9 cellular contexts compared by ENCODE assay signal in the genomic region with DNA sequence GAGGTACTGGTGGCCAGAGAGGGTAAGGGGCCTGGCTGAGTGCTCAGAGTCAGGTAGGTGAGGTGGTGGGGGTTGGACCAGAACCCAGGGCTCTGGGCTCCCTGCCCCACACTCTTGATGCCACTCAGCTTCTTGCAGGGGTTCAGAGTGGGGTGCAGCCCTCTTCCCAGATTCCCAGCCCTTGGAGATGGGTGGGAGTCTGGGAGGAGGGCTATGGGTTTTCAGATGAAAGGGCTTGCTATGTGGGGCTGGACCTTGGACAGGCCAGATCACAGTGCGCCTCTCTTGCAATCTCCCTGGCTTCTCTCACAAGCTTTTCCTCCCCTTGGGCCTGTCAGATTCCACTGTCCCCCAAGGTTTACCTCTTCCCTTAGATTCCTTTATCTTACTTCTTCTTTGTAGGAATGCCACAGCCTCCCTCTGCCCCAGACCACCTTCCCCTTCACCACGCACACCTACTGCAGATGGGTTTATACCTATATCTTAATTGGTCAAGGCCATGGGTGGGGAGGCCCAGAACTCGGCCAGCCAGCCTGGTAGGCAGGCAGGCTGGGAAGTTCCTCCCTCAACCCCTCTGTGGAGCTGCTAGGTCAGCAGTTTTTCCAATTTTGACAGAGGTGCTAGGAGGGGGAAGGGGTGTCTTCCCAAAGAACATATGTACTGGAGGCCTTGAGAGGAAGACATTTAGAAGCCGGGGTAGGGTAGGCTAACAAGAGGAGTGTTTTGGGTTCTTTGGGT. TPM values are rescaled to one million over a fixed set of nuclear protein-coding genes. Genes with fewer than 3 reads are reported as not detected.
DNase-seq lines count a peak whose midpoint lies in the region; ATAC-seq and TF ChIP-seq lines count a peak whose summit lies in the region.
"Had no signal": no experiment of that assay in that cellular context is flagged by ENCODE, and none has a peak within 500 bp of the region (broad histone marks: within the 10 kb centered on the region; RNA-seq: fewer than 3 reads in every experiment).

No MANE protein-coding gene starts in this region.

- no peak for TF ChIP-seq POLR2A in Peyer's patch (IDR thresholded peaks at IDR 0.05)

- peak overlapping the region; percentile 89 for H3K4me2 ChIP-seq in smooth muscle cell

- no peak for ATAC-seq in GM18511 (IDR thresholded peaks at IDR 0.05; ENCODE audit: unreplicated experiment)

- H3K4me3 ChIP-seq in Peyer's patch, result peak overlapping the region in 3 of 4 donors; percentile 47 to 76 (median 67)
- peak overlapping the region; percentile 74 for H3K4me3 ChIP-seq in fibroblast of the aortic adventitia (ENCODE audit: low read depth, low read length)
- H3K4me3 ChIP-seq in smooth muscle cell, result peak overlapping the region; percentile 83
- H3K4me3 ChIP-seq in SJCRH30, result no peak overlapping the region

- WGBS in smooth muscle cell (ENCODE audit: low lambda C conversion rate), result 72% methylated on average over 4 of the region's 4 CpGs

- no peaks in the 10 kb centered on the region for H3F3A ChIP-seq in smooth muscle cell (ENCODE audit: low read depth)

- H3K27me3 ChIP-seq in Peyer's patch (no peaks in the 10 kb centered on the region), smooth muscle cell (ENCODE audit: low read depth) (no peaks in the 10 kb centered on the region), SJCRH30 (no peaks in the 10 kb centered on the region)

- peak overlapping the region; percentile 50 for H3K9ac ChIP-seq in smooth muscle cell (ENCODE audit: low read depth)

- peaks cover 34% of the 10 kb centered on the region for H4K20me1 ChIP-seq in smooth muscle cell (ENCODE audit: low read depth)

- DNase-seq in Peyer's patch (peak in 2 of 3 donors; percentile 43 to 49), fibroblast of the aortic adventitia (ENCODE audit: low read depth) (no peak), smooth muscle cell (lab: John Stamatoyannopoulos, UW; ENCODE audit: unreplicated experiment) (no peak), SJCRH30 (no peak), cerebellum (ENCODE audit: low spot score) (no peak)
- DNase-seq: activated CD4-positive, alpha-beta memory T cell treated with anti-CD3 and anti-CD28 coated beads for 36 hours; NCI-H510A; stimulated activated CD4-positive, alpha-beta T cell treated with anti-CD3 and anti-CD28 coated beads, Interleukin-4, amount 100 ng/mL, for 24 hours had no signal

- no peak overlapping the region for H2AFZ ChIP-seq in smooth muscle cell (ENCODE audit: low read depth)

- TF ChIP-seq CTCF in Peyer's patch (IDR thresholded peaks at IDR 0.05), result no peak
- no peak for TF ChIP-seq CTCF in fibroblast of the aortic adventitia (IDR thresholded peaks at IDR 0.05; ENCODE audit: insufficient read depth, low read length)
- TF ChIP-seq CTCF in smooth muscle cell (IDR thresholded peaks at IDR 0.05; ENCODE audit: borderline replicate concordance, insufficient read depth, poor library complexity, severe bottlenecking), result no peak

- peak overlapping the region in 2 of 4 donors; percentile 31 to 81 for H3K27ac ChIP-seq in Peyer's patch
- no peak overlapping the region for H3K27ac ChIP-seq in smooth muscle cell (ENCODE audit: low read depth)
- no peak overlapping the region for H3K27ac ChIP-seq in SJCRH30

- H3K79me2 ChIP-seq in smooth muscle cell (ENCODE audit: low read depth), result peaks cover 50% of the 10 kb centered on the region

- H3K9me3 ChIP-seq in Peyer's patch (no peaks in the 10 kb centered on the region), smooth muscle cell (replicated peaks; ENCODE audit: low read depth) (no peaks in the 10 kb centered on the region), SJCRH30 (replicated peaks) (no peaks in the 10 kb centered on the region)

- peaks cover 0 to 35% (median 5%) of the 10 kb centered on the region in 4 donors for H3K4me1 ChIP-seq in Peyer's patch
- peaks cover 32% of the 10 kb centered on the region for H3K4me1 ChIP-seq in smooth muscle cell (ENCODE audit: low read depth)
- peaks cover 9% of the 10 kb centered on the region; the same call in 1 of the 2 replicates for H3K4me1 ChIP-seq in SJCRH30

- H3K36me3 ChIP-seq in Peyer's patch, result no peaks in the 10 kb centered on the region
- no peaks in the 10 kb centered on the region for H3K36me3 ChIP-seq in smooth muscle cell (ENCODE audit: low read depth)
- no peaks in the 10 kb centered on the region for H3K36me3 ChIP-seq in SJCRH30

RNA-seq across cellular contexts. Expression of a gene that starts 1.3 kb away (rescaled TPM):
- total RNA-seq in Peyer's patch (10 to 100 TPM in 2 of 4 donors, 1 to 10 TPM in 2; 3.2 to 15.5 (median 10.3) TPM), fibroblast of the aortic adventitia (ENCODE audit: low replicate concordance) (14.1 and 45.1 TPM in 2 replicates), smooth muscle cell (38.0 and 41.1 TPM in 2 replicates), cerebellum (31.8 TPM)
- polyA plus RNA-seq in smooth muscle cell, result 29.5 and 30.3 TPM in 2 replicates
- total RNA-seq in SJCRH30 (2014; rRNA removed; shearing (Covaris generic)), result 11.9 and 12.1 TPM in 2 replicates

RNA-seq across cellular contexts. Expression of a gene that starts 29.3 kb away (rescaled TPM):
- 1 to 10 TPM in 1 of 4 donors, under 1 TPM in 1, not detected in 2; 0.94 to 4.3 TPM for total RNA-seq in Peyer's patch
- total RNA-seq in fibroblast of the aortic adventitia (ENCODE audit: low replicate concordance), result 5.9 and 6.2 TPM in 2 replicates
- 1.1 and 3.0 TPM in 2 replicates for total RNA-seq in smooth muscle cell
- polyA plus RNA-seq in smooth muscle cell, result 1.6 and 2.5 TPM in 2 replicates
- total RNA-seq in SJCRH30 (2014; rRNA removed; shearing (Covaris generic)), result 0.05 and 0.12 TPM in 2 replicates
- total RNA-seq in cerebellum, result 0.91 TPM

RNA-seq across cellular contexts. Expression of a gene that starts 29.6 kb away (rescaled TPM):
- total RNA-seq in Peyer's patch (100 to 1,000 TPM in 2 of 4 donors, 10 to 100 TPM in 2; 80.9 to 129 (median 113) TPM), fibroblast of the aortic adventitia (ENCODE audit: low replicate concordance) (37.1 and 39.8 TPM in 2 replicates), smooth muscle cell (43.1 and 55.7 TPM in 2 replicates), cerebellum (21.9 TPM)
- polyA plus RNA-seq in smooth muscle cell, result 28.2 and 34.8 TPM in 2 replicates
- total RNA-seq in SJCRH30 (2014; rRNA removed; shearing (Covaris generic)), result 5.9 and 6.0 TPM in 2 replicates

RNA-seq across cellular contexts. Expression of a gene that starts 32.2 kb away (rescaled TPM):
- 10 to 100 TPM in 3 of 4 donors, 1 to 10 TPM in 1; 6.5 to 52.0 (median 21.5) TPM for total RNA-seq in Peyer's patch
- total RNA-seq in fibroblast of the aortic adventitia (ENCODE audit: low replicate concordance), result 77.9 and 221 TPM in 2 replicates
- total RNA-seq in smooth muscle cell, result 40.1 and 44.6 TPM in 2 replicates
- polyA plus RNA-seq in smooth muscle cell, result 84.7 and 93.3 TPM in 2 replicates
- total RNA-seq in SJCRH30 (2014; rRNA removed; shearing (Covaris generic)), result 33.3 and 39.3 TPM in 2 replicates
- total RNA-seq in cerebellum, result 16.8 TPM
- total RNA-seq: activated CD4-positive, alpha-beta memory T cell treated with anti-CD3 and anti-CD28 coated beads for 36 hours had no signal

RNA-seq across cellular contexts. Expression of a gene that starts 42.4 kb away (rescaled TPM):
- total RNA-seq in Peyer's patch (10 to 100 TPM; 25.7 to 98.2 (median 48.9) TPM), fibroblast of the aortic adventitia (ENCODE audit: low replicate concordance) (12.6 and 13.7 TPM in 2 replicates), smooth muscle cell (20.9 and 21.6 TPM in 2 replicates), cerebellum (17.6 TPM)
- 62.6 and 78.8 TPM in 2 replicates for polyA plus RNA-seq in smooth muscle cell
- total RNA-seq in SJCRH30 (2014; rRNA removed; shearing (Covaris generic)), result 29.3 and 34.1 TPM in 2 replicates

Comparison
In these comparisons a context has a peak if more than half of its experiments do, and no peak if none do; other contexts are left out.
1. DNase-seq: peak in Peyer's patch (2 of 3); none in fibroblast of the aortic adventitia (single experiment), smooth muscle cell (single experiment), SJCRH30 (0 of 2) and cerebellum (single experiment).